In the genomic region with DNA sequence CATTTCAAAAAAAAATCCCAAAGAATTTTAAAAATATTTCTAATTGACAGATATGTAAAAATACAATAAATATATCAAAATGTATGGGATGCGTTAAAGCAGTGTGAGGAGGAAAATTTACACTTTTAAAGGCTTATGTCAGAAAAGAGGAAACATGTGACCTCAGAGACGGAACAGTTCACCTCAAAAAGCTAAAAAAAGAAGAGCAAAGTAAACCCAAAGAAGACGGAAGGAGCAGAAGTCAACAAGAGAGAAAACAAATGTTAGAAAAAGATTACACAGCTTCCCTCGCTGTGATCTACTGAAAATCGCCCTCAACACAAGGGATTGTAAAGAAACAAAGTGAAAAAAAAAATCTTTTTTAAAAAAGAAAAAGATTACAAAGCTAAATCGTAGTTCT, we compare ENCODE assay signal across 14 cellular contexts.
A peak's percentile ranks its signal among the peaks of the same experiment; 100 is the strongest.
DNase-seq lines count a peak whose midpoint lies in the region; ATAC-seq, FAIRE-seq and TF ChIP-seq lines count a peak whose summit lies in the region.
"Had no signal": no experiment of that assay in that cellular context is flagged by ENCODE, and none has a peak within 500 bp of the region (broad histone marks: within the 10 kb centered on the region; RNA-seq: fewer than 3 reads in every experiment).

No MANE protein-coding gene starts in this region.

- no peaks in the 10 kb centered on the region for H3K27me3 ChIP-seq in BLaER1 treated with 17β-estradiol and CSF1 and Interleukin-3, amounts not matched to agents 10 nM and 100 nM
- H3K27me3 ChIP-seq in HepG2 (ENCODE audit: control insufficient read depth in 1 of 2, insufficient read depth in 2 of 2, low read length in 2 of 2) (no peaks in the 10 kb centered on the region), breast epithelium (no peaks in the 10 kb centered on the region), right atrium auricular region (no peaks in the 10 kb centered on the region)
- H3K27me3 ChIP-seq: cardiac muscle cell, esophagus muscularis mucosa, tibial artery had no signal

- no peak overlapping the region for H2AFZ ChIP-seq in HepG2 (ENCODE audit: low read length)

- no peak for FAIRE-seq in HepG2 (lab: Jason Lieb, UNC)

- TF ChIP-seq EP300 in HepG2 (IDR thresholded peaks at IDR 0.05; ENCODE audit: low read depth in 2 of 2, low read length in 2 of 2) (no peak), HepG2 (CRISPR knock-in tag; IDR thresholded peaks at IDR 0.05; ENCODE audit: borderline replicate concordance) (no peak)

- peaks cover 32% of the 10 kb centered on the region for H3K4me1 Mint-ChIP-seq in dendritic cell treated with granulocyte-macrophage colony-stimulating factor and Interleukin-4, amounts not matched to agents 40 ng/mL and 50 ng/mL, for 4 days (ENCODE audit: low read depth)

- H3K4me1 ChIP-seq in BLaER1 treated with 17β-estradiol and CSF1 and Interleukin-3, amounts not matched to agents 10 nM and 100 nM, result peaks cover 34 to 67% (median 60%) of the 10 kb centered on the region in 10 experiments
- H3K4me1 ChIP-seq in HepG2 (ENCODE audit: insufficient read depth, low read length) (0 out of 2 replicates have a peak, but pooled peaks cover 9% of the 10 kb centered on the region), breast epithelium (peaks cover 0 to 10% of the 10 kb centered on the region in 2 donors), right atrium auricular region (no peaks in the 10 kb centered on the region)
- H3K4me1 ChIP-seq: esophagus muscularis mucosa had no signal

- H3K27ac ChIP-seq in BLaER1 treated with 17β-estradiol and CSF1 and Interleukin-3, amounts not matched to agents 10 nM and 100 nM, result peak overlapping the region; percentile 40 to 69 (median 57); a peak in 20 of 22 replicates
- H3K27ac ChIP-seq in HepG2 (ENCODE audit: extremely low read length, insufficient read depth, low read length), result no peak overlapping the region
- H3K27ac ChIP-seq in breast epithelium, result no peak overlapping the region
- no peak overlapping the region for H3K27ac ChIP-seq in right atrium auricular region
- H3K27ac ChIP-seq: cardiac muscle cell, esophagus muscularis mucosa, tibial artery had no signal

- TF ChIP-seq CTCF in HepG2 (CRISPR knock-in tag; IDR thresholded peaks at IDR 0.05) (no peak), breast epithelium (IDR thresholded peaks at IDR 0.05) (no peak), right atrium auricular region (IDR thresholded peaks at IDR 0.05) (no peak)

- H4K20me1 ChIP-seq in BLaER1 treated with 17β-estradiol and CSF1 and Interleukin-3, amounts not matched to agents 10 nM and 100 nM, result no peaks in the 10 kb centered on the region
- H4K20me1 ChIP-seq in HepG2 (ENCODE audit: insufficient read depth, low read length), result no peaks in the 10 kb centered on the region

- peaks cover 24 to 39% (median 31%) of the 10 kb centered on the region in 11 experiments for H3K9me3 ChIP-seq in BLaER1 treated with 17β-estradiol and CSF1 and Interleukin-3, amounts not matched to agents 10 nM and 100 nM (replicated peaks in 1 of 11)
- peaks cover 17% of the 10 kb centered on the region for H3K9me3 ChIP-seq in HepG2 (ENCODE audit: low read length)
- peaks cover 7 to 16% of the 10 kb centered on the region in 2 donors for H3K9me3 ChIP-seq in breast epithelium
- H3K9me3 ChIP-seq in right atrium auricular region, result peaks cover 0 to 17% of the 10 kb centered on the region in 2 donors

- no peaks in the 10 kb centered on the region for H3K79me2 ChIP-seq in HepG2 (ENCODE audit: insufficient read depth, low read length)

- H3K27me3 Mint-ChIP-seq in dendritic cell treated with granulocyte-macrophage colony-stimulating factor and Interleukin-4, amounts not matched to agents 40 ng/mL and 50 ng/mL, for 4 days, result no peaks in the 10 kb centered on the region

- CTCF ChIA-PET in HepG2 (lab: Yijun Ruan, JAX; ENCODE audit: low intra/inter-chr PET ratio, low total read pairs), result no interaction called here

- peak overlapping the region in 10 of 11 experiments; percentile 2 to 52 (median 40); a peak in 7 of 22 replicates for H3K9ac ChIP-seq in BLaER1 treated with 17β-estradiol and CSF1 and Interleukin-3, amounts not matched to agents 10 nM and 100 nM
- H3K9ac ChIP-seq in HepG2 (ENCODE audit: insufficient read depth, low read depth, low read length), result no peak overlapping the region

- POLR2A ChIA-PET in HepG2 (lab: Yijun Ruan, JAX), result no interaction called here

- 91% methylated on average over 6 of the region's 6 CpGs for WGBS in HepG2 (ENCODE audit: low lambda C conversion rate)

- H3K27ac Mint-ChIP-seq in dendritic cell treated with granulocyte-macrophage colony-stimulating factor and Interleukin-4, amounts not matched to agents 40 ng/mL and 50 ng/mL, for 4 days, result peak overlapping the region; percentile 72

- intact Hi-C loops in dendritic cell treated with granulocyte-macrophage colony-stimulating factor and Interleukin-4, amounts not matched to agents 40 ng/mL and 50 ng/mL, for 4 days (cut with micrococcal nuclease), result no loop called here
- intact Hi-C loops in HepG2 (cut with micrococcal nuclease; ENCODE audit: unreplicated experiment) (no loop called here), breast epithelium (cut with DNase I; ENCODE audit: low total_unique reads) (no loop called here)

- no peak for TF ChIP-seq RAD21 in HepG2 (CRISPR knock-in tag; IDR thresholded peaks at IDR 0.05)

- H3K4me2 ChIP-seq in BLaER1 treated with 17β-estradiol and CSF1 and Interleukin-3, amounts not matched to agents 10 nM and 100 nM, result peak overlapping the region; percentile 41 to 78 (median 60)
- H3K4me2 ChIP-seq in HepG2 (ENCODE audit: low read depth, low read length), result no peak overlapping the region

- peaks cover 0 to 6% (median 0%) of the 10 kb centered on the region in 11 experiments; a peak in 1 of 22 replicates for H3K36me3 ChIP-seq in BLaER1 treated with 17β-estradiol and CSF1 and Interleukin-3, amounts not matched to agents 10 nM and 100 nM
- no peaks in the 10 kb centered on the region for H3K36me3 ChIP-seq in HepG2 (replicated peaks in 1 of 2; ENCODE audit: control insufficient read depth in 1 of 2, insufficient read depth in 2 of 2, low read length in 2 of 2)
- no peaks in the 10 kb centered on the region for H3K36me3 ChIP-seq in breast epithelium
- no peaks in the 10 kb centered on the region for H3K36me3 ChIP-seq in right atrium auricular region
- H3K36me3 ChIP-seq: cardiac muscle cell, esophagus muscularis mucosa, tibial artery had no signal

- no peak overlapping the region for H3K4me3 Mint-ChIP-seq in dendritic cell treated with granulocyte-macrophage colony-stimulating factor and Interleukin-4, amounts not matched to agents 40 ng/mL and 50 ng/mL, for 4 days

- peaks cover 28% of the 10 kb centered on the region for H3K9me3 Mint-ChIP-seq in dendritic cell treated with granulocyte-macrophage colony-stimulating factor and Interleukin-4, amounts not matched to agents 40 ng/mL and 50 ng/mL, for 4 days

- TF ChIP-seq POLR2A in HepG2 (IDR thresholded peaks at IDR 0.05; ENCODE audit: insufficient read depth in 1 of 2, low read depth in 2 of 2, low read length in 2 of 2) (no peak), breast epithelium (IDR thresholded peaks at IDR 0.05) (no peak)

- BruUV-seq in HepG2 (replicated peaks; lab: Mats Ljungman, UMichigan), result no TSS peak

- peak overlapping the region in 1 of 10 experiments; percentile 23; a peak in 6 of 20 replicates for H3K4me3 ChIP-seq in BLaER1 treated with 17β-estradiol and CSF1 and Interleukin-3, amounts not matched to agents 10 nM and 100 nM
- no peak overlapping the region for H3K4me3 ChIP-seq in HepG2 (replicated peaks in 1 of 3; ENCODE audit: insufficient read depth in 1 of 3, low read depth in 2 of 3, low read length in 3 of 3)
- no peak overlapping the region for H3K4me3 ChIP-seq in breast epithelium
- no peak overlapping the region for H3K4me3 ChIP-seq in right atrium auricular region
- H3K4me3 ChIP-seq: cardiac muscle cell, esophagus muscularis mucosa, tibial artery had no signal

- peaks cover 13% of the 10 kb centered on the region for H3K36me3 Mint-ChIP-seq in dendritic cell treated with granulocyte-macrophage colony-stimulating factor and Interleukin-4, amounts not matched to agents 40 ng/mL and 50 ng/mL, for 4 days (ENCODE audit: low read depth)

- DNase-seq in OCI-M1 (lab: John Stamatoyannopoulos, UW) (peak; percentile 42), HepG2 (ENCODE audit: low spot score) (no peak), breast epithelium (ENCODE audit: low spot score in 2 of 2) (no peak), SHP77 (lab: John Stamatoyannopoulos, UW) (no peak), right atrium auricular region (ENCODE audit: low spot score) (no peak)
- DNase-seq: NCI-H1092, NCI-H526 treated with DMSO at 0.1 percent for 48 hours, right cardiac atrium, tibial artery had no signal

- ATAC-seq in GM19438 (IDR thresholded peaks at IDR 0.05; ENCODE audit: low read depth, unreplicated experiment) (peak; percentile 60), HepG2 (no peak)
- ATAC-seq: right cardiac atrium had no signal

- in situ Hi-C loops in HepG2 (cut with HindIII; ENCODE audit: extremely low pct_ligation_motif_present, low pct_unique_long_range_greater_than_20kb), result no loop called here

TF ChIP-seq in HepG2, 621 proteins besides CTCF, POLR2A, EP300 and RAD21 (continues in another document):
- TF ChIP-seq FOXK2 (IDR thresholded peaks at IDR 0.05) (no peak), THYN1 (CRISPR knock-in tag; IDR thresholded peaks at IDR 0.05; ENCODE audit: borderline replicate concordance, low read depth) (no peak), ZMYM3 (CRISPR knock-in tag; IDR thresholded peaks at IDR 0.05) (no peak), ZFP36L2 (CRISPR knock-in tag; IDR thresholded peaks at IDR 0.05) (no peak)
- TF ChIP-seq, protein P1, sequence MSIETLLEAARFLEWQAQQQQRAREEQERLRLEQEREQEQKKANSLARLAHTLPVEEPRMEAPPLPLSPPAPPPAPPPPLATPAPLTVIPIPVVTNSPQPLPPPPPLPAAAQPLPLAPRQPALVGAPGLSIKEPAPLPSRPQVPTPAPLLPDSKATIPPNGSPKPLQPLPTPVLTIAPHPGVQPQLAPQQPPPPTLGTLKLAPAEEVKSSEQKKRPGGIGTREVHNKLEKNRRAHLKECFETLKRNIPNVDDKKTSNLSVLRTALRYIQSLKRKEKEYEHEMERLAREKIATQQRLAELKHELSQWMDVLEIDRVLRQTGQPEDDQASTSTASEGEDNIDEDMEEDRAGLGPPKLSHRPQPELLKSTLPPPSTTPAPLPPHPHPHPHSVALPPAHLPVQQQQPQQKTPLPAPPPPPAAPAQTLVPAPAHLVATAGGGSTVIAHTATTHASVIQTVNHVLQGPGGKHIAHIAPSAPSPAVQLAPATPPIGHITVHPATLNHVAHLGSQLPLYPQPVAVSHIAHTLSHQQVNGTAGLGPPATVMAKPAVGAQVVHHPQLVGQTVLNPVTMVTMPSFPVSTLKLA (IDR thresholded peaks at IDR 0.05), result no peak

Comparison
In these comparisons a context has a peak if more than half of its experiments do, and no peak if none do; other contexts are left out.
1. H3K27ac ChIP-seq: peak in BLaER1 treated with 17β-estradiol and CSF1 and Interleukin-3, amounts not matched to agents 10 nM and 100 nM (11 of 11); none in HepG2 (single experiment), breast epithelium (0 of 2) and right atrium auricular region (0 of 2).